ENCODE assay signal across 22 cellular contexts in genomic region chr15:78222745-78223395, GRCh38. TPM values are rescaled to one million over a fixed set of nuclear protein-coding genes. Genes with fewer than 3 reads are reported as not detected.
"Had no signal": no experiment of that assay in that cellular context is flagged by ENCODE, and none has a peak within 500 bp of the region (broad histone marks: within the 10 kb centered on the region; RNA-seq: fewer than 3 reads in every experiment).

No MANE protein-coding gene starts in this region.

- DNase-seq: activated CD4-positive, alpha-beta T cell treated with anti-CD3 and anti-CD28 coated beads, Interleukin-2, amount 10 ng/mL, durations not matched to agents 7 days and 5 days; activated CD4-positive, CD25-positive, alpha-beta regulatory T cell treated with anti-CD3 and anti-CD28 coated beads, Interleukin-2, amount 50 U/mL, for 72 hours; activated CD8-positive, alpha-beta T cell treated with anti-CD3 and anti-CD28 coated beads for 36 hours; activated gamma-delta T cell treated with Interleukin-2 at 50 U/mL for 16 hours; activated T-cell treated with anti-CD3 and anti-CD28 coated beads, Interleukin-2, amount 50 U/mL, for 1 hour; anterior cingulate cortex; body of pancreas; dermis blood vessel endothelial cell; effector CD8-positive, alpha-beta T cell; glutamatergic neuron; left colon; naive thymus-derived CD4-positive, alpha-beta T cell; occipital lobe; posterior cingulate gyrus; stimulated activated naive CD8-positive, alpha-beta T cell treated with anti-CD3 and anti-CD28 coated beads, Interleukin-15, amount 100 ng/mL, for 72 hours; SW 1271 had no signal

- H3K4me1 ChIP-seq: lower lobe of right lung, tibial nerve had no signal

- H3K27ac ChIP-seq: body of pancreas, lower lobe of right lung, tibial nerve had no signal

- H3K36me3 ChIP-seq: cardiac muscle cell, lower lobe of right lung, tibial nerve had no signal

- H3K9me3 ChIP-seq: body of pancreas, lower lobe of right lung had no signal

- ATAC-seq: activated CD8-positive, alpha-beta T cell treated with anti-CD3 and anti-CD28 coated beads for 36 hours; body of pancreas; left colon; lower lobe of right lung; naive thymus-derived CD4-positive, alpha-beta T cell; stimulated activated naive CD8-positive, alpha-beta T cell treated with anti-CD3 and anti-CD28 coated beads, Interleukin-15, amount 100 ng/mL, for 72 hours had no signal

- FAIRE-seq: frontal cortex had no signal

- H3K4me3 ChIP-seq: body of pancreas, cardiac muscle cell, lower lobe of right lung, tibial nerve had no signal

- H3K27me3 ChIP-seq: body of pancreas, cardiac muscle cell, tibial nerve had no signal

RNA-seq across cellular contexts. Expression of gene ACSBG1, which starts 11.5 kb away (rescaled TPM):
- total RNA-seq: activated CD4-positive, alpha-beta T cell treated with anti-CD3 and anti-CD28 coated beads, Interleukin-2, amount 10 ng/mL, durations not matched to agents 7 days and 5 days; body of pancreas; dermis blood vessel endothelial cell; T-helper 2 cell treated with Interferon-gamma antibody and Interleukin-4, amounts not matched to agents 100 ng/mL and 5 ng/mL, for 36 hours had no signal

RNA-seq across cellular contexts. Expression of gene DNAJA4, which starts 41.5 kb away (rescaled TPM):
- total RNA-seq: neural crest cell had no signal
